In the genomic region with DNA sequence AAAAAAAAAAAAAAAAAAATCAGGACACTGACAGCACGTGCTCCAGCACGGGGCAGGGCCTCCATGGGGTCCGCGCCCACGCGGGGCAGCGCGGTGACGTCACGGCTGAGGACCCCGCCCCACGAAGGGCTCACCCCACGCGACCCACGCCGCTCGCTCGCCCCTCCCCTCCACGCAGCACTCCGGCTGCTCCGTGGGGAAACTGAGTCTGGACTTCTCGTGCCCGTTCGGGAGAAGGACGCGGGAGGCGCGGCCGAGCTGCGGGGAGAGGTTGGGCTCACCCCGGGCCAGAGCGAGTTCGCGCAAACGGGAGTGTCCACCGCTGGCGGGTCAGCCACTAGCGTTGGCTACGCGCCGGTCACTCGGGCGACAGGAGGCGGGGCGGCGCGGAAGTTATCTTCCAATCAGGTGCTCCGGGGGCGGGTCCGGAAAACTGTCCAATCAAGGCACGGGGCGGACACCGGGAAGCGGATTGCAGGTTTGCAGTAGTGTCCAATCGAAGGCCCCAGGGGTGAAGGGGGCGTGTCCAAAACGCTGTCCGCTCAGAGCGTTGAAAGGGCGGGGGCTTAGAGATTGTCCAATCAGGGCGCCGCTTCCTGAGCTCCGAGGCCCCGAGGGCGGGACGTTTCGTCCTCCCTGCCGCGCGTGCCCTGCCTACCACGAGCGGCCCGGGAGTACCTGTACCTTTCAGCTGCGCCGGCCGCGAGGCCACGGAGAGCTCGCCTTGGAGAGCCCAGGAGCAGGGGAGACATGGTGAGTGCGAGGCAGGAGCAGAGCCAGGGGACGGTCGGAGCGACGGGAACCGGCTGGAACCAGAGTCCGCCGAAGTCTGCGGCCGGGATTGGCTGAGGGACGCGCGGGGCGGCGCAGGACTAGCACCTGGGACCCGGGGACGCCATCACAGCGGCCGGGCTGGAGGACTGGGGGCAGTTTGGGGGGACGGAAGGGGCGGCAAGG, we compare ENCODE assay signal across 8 cellular contexts. TPM values are rescaled to one million over a fixed set of nuclear protein-coding genes. Genes with fewer than 3 reads are reported as not detected.
A peak's percentile ranks its signal among the peaks of the same experiment; 100 is the strongest.
DNase-seq lines count a peak whose midpoint lies in the region; ATAC-seq and TF ChIP-seq lines count a peak whose summit lies in the region.

TSS of gene ZNF57 (plus strand) at position 633 of the 957 bp plus-strand sequence. CDS start at position 751, 118 bp downstream.

- TF ChIP-seq CTCF in epithelial cell of proximal tubule (conservative IDR thresholded peaks at IDR 0.05; ENCODE audit: low read depth, low read length) (no peak), mucosa of descending colon (IDR thresholded peaks at IDR 0.05) (no peak)

- DNase-seq in D341Med (ENCODE audit: low spot score): peak; percentile 98
- DNase-seq in OCI-M2 (lab: John Stamatoyannopoulos, UW; ENCODE audit: unreplicated experiment): peak; percentile 89
- peak; percentile 97 for DNase-seq in activated T-cell treated with anti-CD3 and anti-CD28 coated beads, Interleukin-2, amount 50 U/mL, for 24 hours
- DNase-seq in epithelial cell of proximal tubule (ENCODE audit: low read depth): peak; percentile 89
- peak; percentile 99 to 100 (median 100) for DNase-seq in mucosa of descending colon
- DNase-seq in stimulated activated CD8-positive, alpha-beta memory T cell treated with anti-CD3 and anti-CD28 coated beads, Interleukin-4, amount 100 ng/mL, for 1 hour (ENCODE audit: low read depth in 2 of 2, low spot score in 1 of 2): peak; percentile 94 to 96

- intact Hi-C loops in mucosa of descending colon (cut with DNase I, micrococcal nuclease): no loop called here

- ATAC-seq in GM21447 (IDR thresholded peaks at IDR 0.05; ENCODE audit: unreplicated experiment) (peak; percentile 94), mucosa of descending colon (peak; percentile 96)

- peaks cover 5% of the 10 kb centered on the region for H3K36me3 Mint-ChIP-seq in activated T-cell treated with anti-CD3 and anti-CD28 coated beads, Interleukin-2, amount 50 U/mL, for 24 hours (ENCODE audit: low read depth)

- peak within 1 kb of the TSS; percentile 99 for H3K4me3 ChIP-seq in HUES64 (ENCODE audit: low read length)
- peak within 1 kb of the TSS; percentile 96 for H3K4me3 ChIP-seq in epithelial cell of proximal tubule (ENCODE audit: low read depth, low read length)
- H3K4me3 ChIP-seq in mucosa of descending colon: peak within 1 kb of the TSS; percentile 44

- H3K9me3 ChIP-seq in HUES64 (ENCODE audit: insufficient read depth, low read depth, low read length) (peaks cover 9% of the 10 kb centered on the region), mucosa of descending colon (peaks cover 7% of the 10 kb centered on the region)

- H3K36me3 ChIP-seq in HUES64 (ENCODE audit: insufficient read depth, low read length) (no peaks in the 10 kb centered on the region), mucosa of descending colon (ENCODE audit: low read depth) (peaks cover 4% of the 10 kb centered on the region)

- H3K4me1 ChIP-seq in HUES64 (ENCODE audit: insufficient read depth, low read length): no peaks in the 10 kb centered on the region
- peaks cover 6% of the 10 kb centered on the region for H3K4me1 ChIP-seq in mucosa of descending colon (ENCODE audit: low read depth)

- whole genome bisulfite sequencing in HUES64: 1% methylated on average over 99 of the region's 100 CpGs

- no peaks in the 10 kb centered on the region for H3K27me3 ChIP-seq in HUES64 (ENCODE audit: insufficient read depth, low read length)

- peaks cover 13% of the 10 kb centered on the region for H3K9me3 Mint-ChIP-seq in activated T-cell treated with anti-CD3 and anti-CD28 coated beads, Interleukin-2, amount 50 U/mL, for 24 hours

- H3K27ac Mint-ChIP-seq in activated T-cell treated with anti-CD3 and anti-CD28 coated beads, Interleukin-2, amount 50 U/mL, for 24 hours: peak within 1 kb of the TSS; percentile 96

- H3K4me1 Mint-ChIP-seq in activated T-cell treated with anti-CD3 and anti-CD28 coated beads, Interleukin-2, amount 50 U/mL, for 24 hours (ENCODE audit: low read depth): peaks cover 25% of the 10 kb centered on the region

- peak within 1 kb of the TSS; percentile 99 for H3K4me3 Mint-ChIP-seq in activated T-cell treated with anti-CD3 and anti-CD28 coated beads, Interleukin-2, amount 50 U/mL, for 24 hours

- peak within 1 kb of the TSS; percentile 87 for H3K9ac ChIP-seq in HUES64 (ENCODE audit: low read depth, low read length)

- H3K27me3 Mint-ChIP-seq in activated T-cell treated with anti-CD3 and anti-CD28 coated beads, Interleukin-2, amount 50 U/mL, for 24 hours: no peaks in the 10 kb centered on the region

- H3K27ac ChIP-seq in HUES64 (ENCODE audit: low read depth, low read length): peak within 1 kb of the TSS; percentile 64

RNA-seq across cellular contexts. Expression of gene ZNF57, which starts in this region (rescaled TPM):
- 5.7 TPM for polyA plus RNA-seq in HUES64 (2013, experiment 1 of 2)
- polyA plus RNA-seq in HUES64 (2013, experiment 2 of 2): 7.2 TPM
- total RNA-seq in epithelial cell of proximal tubule: 2.7 and 4.5 TPM in 2 replicates
- 10 to 100 TPM in 2 of 3 donors, 1 to 10 TPM in 1; 8.9 to 19.1 (median 14.4) TPM for total RNA-seq in mucosa of descending colon

Comparison
In these comparisons a context has a peak if more than half of its experiments do, and no peak if none do; other contexts are left out.
1. Peak in every context shown above with its lines: DNase-seq, ATAC-seq, H3K4me3 ChIP-seq and H3K27ac ChIP-seq.
2. H3K4me3 ChIP-seq: peak in every context shown above with its lines; median percentile 99 in HUES64; 96 in epithelial cell of proximal tubule; 44 in mucosa of descending colon.